Comparison of ENCODE assay signal across 12 cellular contexts in genomic region chr22:20653795-20654342, GRCh38.
DNase-seq lines count a peak whose midpoint lies in the region; ATAC-seq and TF ChIP-seq lines count a peak whose summit lies in the region.
"Had no signal": no experiment of that assay in that cellular context is flagged by ENCODE, and none has a peak within 500 bp of the region (broad histone marks: within the 10 kb centered on the region; RNA-seq: fewer than 3 reads in every experiment).

No MANE protein-coding gene starts in this region.

- H3K4me3 ChIP-seq in right atrium auricular region: no peak overlapping the region
- no peak overlapping the region for H3K4me3 ChIP-seq in esophagus muscularis mucosa
- H3K4me3 ChIP-seq: BLaER1 treated with 17β-estradiol and CSF1 and Interleukin-3, amounts not matched to agents 10 nM and 100 nM had no signal

- no peak for TF ChIP-seq POLR2A in esophagus muscularis mucosa (IDR thresholded peaks at IDR 0.05; ENCODE audit: low read depth)

- intact Hi-C loops in cardiac septum (cut with DNase I): no loop called here
- intact Hi-C loops in esophagus muscularis mucosa (cut with DNase I): no loop called here

- WGBS in esophagus muscularis mucosa: 91% methylated on average over 3 of the region's 3 CpGs

- H3K27me3 ChIP-seq in right atrium auricular region: no peaks in the 10 kb centered on the region
- no peaks in the 10 kb centered on the region for H3K27me3 ChIP-seq in esophagus muscularis mucosa
- H3K27me3 ChIP-seq: BLaER1 treated with 17β-estradiol and CSF1 and Interleukin-3, amounts not matched to agents 10 nM and 100 nM had no signal

- H3K9me3 ChIP-seq in right atrium auricular region (no peaks in the 10 kb centered on the region), esophagus muscularis mucosa (no peaks in the 10 kb centered on the region)
- H3K9me3 ChIP-seq: BLaER1 treated with 17β-estradiol and CSF1 and Interleukin-3, amounts not matched to agents 10 nM and 100 nM had no signal

- peak overlapping the region; percentile 16 for H3K27ac Mint-ChIP-seq in progenitor cell of endocrine pancreas
- H3K27ac Mint-ChIP-seq: CD4-positive, CD25-positive, alpha-beta regulatory T cell had no signal

- H3K4me1 ChIP-seq in right atrium auricular region (no peaks in the 10 kb centered on the region), esophagus muscularis mucosa (no peaks in the 10 kb centered on the region)
- H3K4me1 ChIP-seq: BLaER1 treated with 17β-estradiol and CSF1 and Interleukin-3, amounts not matched to agents 10 nM and 100 nM had no signal

- no peaks in the 10 kb centered on the region for H3K36me3 Mint-ChIP-seq in progenitor cell of endocrine pancreas (ENCODE audit: insufficient read depth)
- H3K36me3 Mint-ChIP-seq: CD4-positive, CD25-positive, alpha-beta regulatory T cell had no signal

- ATAC-seq in HG02973 (IDR thresholded peaks at IDR 0.05; ENCODE audit: unreplicated experiment) (no peak), GM21390 (IDR thresholded peaks at IDR 0.05; ENCODE audit: unreplicated experiment) (no peak)

- H3K36me3 ChIP-seq in right atrium auricular region (no peaks in the 10 kb centered on the region), esophagus muscularis mucosa (no peaks in the 10 kb centered on the region)
- H3K36me3 ChIP-seq: BLaER1 treated with 17β-estradiol and CSF1 and Interleukin-3, amounts not matched to agents 10 nM and 100 nM had no signal

- H3K27me3 Mint-ChIP-seq in progenitor cell of endocrine pancreas: peaks cover 17% of the 10 kb centered on the region

- TF ChIP-seq CTCF in right atrium auricular region (IDR thresholded peaks at IDR 0.05) (no peak), esophagus muscularis mucosa (IDR thresholded peaks at IDR 0.05) (no peak), progenitor cell of endocrine pancreas (IDR thresholded peaks at IDR 0.05; ENCODE audit: unreplicated experiment) (no peak)

- DNase-seq in right atrium auricular region (ENCODE audit: low spot score) (peak; percentile 34), cardiac septum (ENCODE audit: low spot score) (no peak), esophagus muscularis mucosa (ENCODE audit: extremely low spot score) (peak; percentile 57), progenitor cell of endocrine pancreas (ENCODE audit: low spot score, unreplicated experiment) (no peak), HCEC 1CT (no peak)
- DNase-seq: ACHN; CD4-positive, CD25-positive, alpha-beta regulatory T cell; DMS53; GF-D8 had no signal

- no peaks in the 10 kb centered on the region for H3K4me1 Mint-ChIP-seq in progenitor cell of endocrine pancreas (ENCODE audit: low read depth)
- H3K4me1 Mint-ChIP-seq: CD4-positive, CD25-positive, alpha-beta regulatory T cell had no signal

- H3K27ac ChIP-seq in right atrium auricular region (no peak overlapping the region), esophagus muscularis mucosa (replicated peaks in 1 of 4) (no peak overlapping the region)
- H3K27ac ChIP-seq: BLaER1 treated with 17β-estradiol and CSF1 and Interleukin-3, amounts not matched to agents 10 nM and 100 nM had no signal

- TF ChIP-seq EP300 in esophagus muscularis mucosa (IDR thresholded peaks at IDR 0.05): no peak

- no peak overlapping the region for H3K4me3 Mint-ChIP-seq in progenitor cell of endocrine pancreas (ENCODE audit: low read depth)
- H3K4me3 Mint-ChIP-seq: CD4-positive, CD25-positive, alpha-beta regulatory T cell had no signal

- H3K9me3 Mint-ChIP-seq in progenitor cell of endocrine pancreas (ENCODE audit: low read depth): no peaks in the 10 kb centered on the region

Comparison
In these comparisons a context has a peak if more than half of its experiments do, and no peak if none do; other contexts are left out.
1. DNase-seq: peak in right atrium auricular region (single experiment) and esophagus muscularis mucosa (single experiment); none in cardiac septum (single experiment), progenitor cell of endocrine pancreas (single experiment) and HCEC 1CT (single experiment).